8 cellular contexts compared by ENCODE assay signal in the genomic region with DNA sequence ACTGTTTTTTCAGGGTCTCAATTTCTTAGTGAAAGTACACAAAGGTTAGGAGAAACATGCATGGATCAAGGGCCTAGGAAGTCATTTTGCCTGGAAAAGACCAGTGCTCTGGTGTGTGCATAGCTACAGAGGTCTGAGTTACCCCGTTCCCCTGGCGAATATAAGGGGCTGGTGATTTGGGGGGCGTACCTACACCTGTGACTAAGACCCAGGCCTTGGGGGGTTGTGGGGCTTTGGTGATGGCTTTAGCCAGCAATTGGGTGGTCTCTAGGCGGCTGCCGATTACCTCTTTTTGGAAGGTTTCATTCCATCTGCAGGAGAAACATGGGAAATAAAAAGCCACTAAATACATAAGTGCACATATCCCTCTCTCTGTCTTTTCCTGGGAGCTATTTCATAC. TPM values are rescaled to one million over a fixed set of nuclear protein-coding genes. Genes with fewer than 3 reads are reported as not detected.
A peak's percentile ranks its signal among the peaks of the same experiment; 100 is the strongest.
DNase-seq lines count a peak whose midpoint lies in the region; ATAC-seq, FAIRE-seq and TF ChIP-seq lines count a peak whose summit lies in the region.

No MANE protein-coding gene starts in this region.

- peak overlapping the region; percentile 92 to 95 (median 94) for H3K4me3 Mint-ChIP-seq in CD4-positive, CD25-positive, alpha-beta regulatory T cell
- peak overlapping the region; percentile 91 for H3K4me3 Mint-ChIP-seq in neural progenitor cell

- H3K4me1 ChIP-seq in CD4-positive, CD25-positive, alpha-beta regulatory T cell (ENCODE audit: control insufficient read depth, insufficient read depth, low read length, poor library complexity, severe bottlenecking): peaks cover 28% of the 10 kb centered on the region
- no peaks in the 10 kb centered on the region for H3K4me1 ChIP-seq in NT2/D1 (ENCODE audit: insufficient read depth, insufficient read length)
- H3K4me1 ChIP-seq in ectodermal cell (ENCODE audit: control insufficient read depth, insufficient read depth, low read length): peaks cover 10% of the 10 kb centered on the region
- peaks cover 9% of the 10 kb centered on the region for H3K4me1 ChIP-seq in neural progenitor cell

- peaks cover 14% of the 10 kb centered on the region for H4K20me1 ChIP-seq in neural progenitor cell (ENCODE audit: low read depth)

- H3K9me3 ChIP-seq in CD4-positive, CD25-positive, alpha-beta regulatory T cell (ENCODE audit: control insufficient read depth in 2 of 2, low read length in 2 of 2): no peaks in the 10 kb centered on the region
- H3K9me3 ChIP-seq in NT2/D1 (ENCODE audit: insufficient read depth, low read length): no peaks in the 10 kb centered on the region
- no peaks in the 10 kb centered on the region for H3K9me3 ChIP-seq in ectodermal cell (ENCODE audit: control insufficient read depth, low read length)
- no peaks in the 10 kb centered on the region for H3K9me3 ChIP-seq in neural progenitor cell (ENCODE audit: low read depth)

- H3K79me2 ChIP-seq in neural progenitor cell (ENCODE audit: low read depth): peaks cover 21% of the 10 kb centered on the region

- H3K9ac ChIP-seq in NT2/D1 (ENCODE audit: insufficient read length, low read depth) (peak overlapping the region; percentile 85), neural progenitor cell (no peak overlapping the region)

- peaks cover 34% of the 10 kb centered on the region for H3K36me3 ChIP-seq in CD4-positive, CD25-positive, alpha-beta regulatory T cell (ENCODE audit: control insufficient read depth, insufficient read depth, low read length)
- peaks cover 45% of the 10 kb centered on the region for H3K36me3 ChIP-seq in NT2/D1 (ENCODE audit: insufficient read depth, insufficient read length, low read length)
- peaks cover 7% of the 10 kb centered on the region for H3K36me3 ChIP-seq in ectodermal cell (ENCODE audit: control insufficient read depth, insufficient read depth, low read length)
- no peaks in the 10 kb centered on the region for H3K36me3 ChIP-seq in neural progenitor cell

- peaks cover 22% of the 10 kb centered on the region for H3F3A ChIP-seq in neural progenitor cell (ENCODE audit: low read depth)

- no peak overlapping the region for H2AFZ ChIP-seq in neural progenitor cell (replicated peaks)

- no peaks in the 10 kb centered on the region for H3K27me3 ChIP-seq in CD4-positive, CD25-positive, alpha-beta regulatory T cell (ENCODE audit: control insufficient read depth, insufficient read depth, low read length)
- no peaks in the 10 kb centered on the region for H3K27me3 ChIP-seq in NT2/D1 (ENCODE audit: insufficient read depth, insufficient read length)
- no peaks in the 10 kb centered on the region for H3K27me3 ChIP-seq in ectodermal cell (ENCODE audit: control insufficient read depth, insufficient read depth, low read length, poor library complexity, severe bottlenecking)
- no peaks in the 10 kb centered on the region for H3K27me3 ChIP-seq in neural progenitor cell

- H3K36me3 Mint-ChIP-seq in CD4-positive, CD25-positive, alpha-beta regulatory T cell: peaks cover 31% of the 10 kb centered on the region
- peaks cover 16% of the 10 kb centered on the region for H3K36me3 Mint-ChIP-seq in neural progenitor cell

- H3K4me2 ChIP-seq in neural progenitor cell: peak overlapping the region; percentile 88

- no peak for ATAC-seq in CD4-positive, CD25-positive, alpha-beta regulatory T cell (ENCODE audit: low read depth in 2 of 2)

- peak overlapping the region; percentile 96 for H3K27ac ChIP-seq in CD4-positive, CD25-positive, alpha-beta regulatory T cell (ENCODE audit: insufficient read depth, low read length, poor library complexity, severe bottlenecking)
- H3K27ac ChIP-seq in ectodermal cell (ENCODE audit: insufficient read depth, low read depth, low read length, poor library complexity, severe bottlenecking) (no peak overlapping the region), neural progenitor cell (no peak overlapping the region)

- 53 to 60% methylated on average over 5 of the region's 5 CpGs for WGBS in ectodermal cell, 2 experiments

- peaks cover 19 to 62% (median 32%) of the 10 kb centered on the region in 4 donors for H3K4me1 Mint-ChIP-seq in CD4-positive, CD25-positive, alpha-beta regulatory T cell
- H3K4me1 Mint-ChIP-seq in neural progenitor cell: peaks cover 15% of the 10 kb centered on the region

- no peak for FAIRE-seq in D721Med (lab: Jason Lieb, UNC)
- FAIRE-seq in urothelium cell line (lab: Jason Lieb, UNC): no peak

- H3K9me3 Mint-ChIP-seq in CD4-positive, CD25-positive, alpha-beta regulatory T cell: peaks cover 0 to 7% (median 0%) of the 10 kb centered on the region in 7 donors
- no peaks in the 10 kb centered on the region for H3K9me3 Mint-ChIP-seq in neural progenitor cell

- H3K27me3 Mint-ChIP-seq in CD4-positive, CD25-positive, alpha-beta regulatory T cell: no peaks in the 10 kb centered on the region
- H3K27me3 Mint-ChIP-seq in neural progenitor cell (ENCODE audit: insufficient read depth, low read depth): peaks cover 11% of the 10 kb centered on the region

- peak overlapping the region; percentile 81 for H3K4me3 ChIP-seq in CD4-positive, CD25-positive, alpha-beta regulatory T cell (ENCODE audit: low read depth, low read length)
- peak overlapping the region; percentile 82 for H3K4me3 ChIP-seq in NT2/D1 (ENCODE audit: insufficient read length, low read depth)
- H3K4me3 ChIP-seq in ectodermal cell (ENCODE audit: insufficient read depth, low read depth, low read length): peak overlapping the region; percentile 59
- peak overlapping the region; percentile 75 for H3K4me3 ChIP-seq in neural progenitor cell

- DNase-seq in CD4-positive, CD25-positive, alpha-beta regulatory T cell: no peak
- DNase-seq in NT2/D1 (ENCODE audit: low read depth, low spot score) (no peak), neural progenitor cell (ENCODE audit: low spot score) (no peak), NCI-H146 (lab: John Stamatoyannopoulos, UW) (no peak), D721Med (ENCODE audit: insufficient read length, low spot score) (no peak), urothelium cell line (ENCODE audit: low spot score) (no peak), NOMO-1 treated with dmso at 0.1 percent for 144 hours (lab: John Stamatoyannopoulos, UW; ENCODE audit: unreplicated experiment) (no peak)

- no peak for TF ChIP-seq CTCF in neural progenitor cell (IDR thresholded peaks at IDR 0.05)
- TF ChIP-seq CTCF in D721Med (IDR thresholded peaks at IDR 0.05; ENCODE audit: insufficient read depth, missing control alignments): no peak

- peak overlapping the region; percentile 95 to 99 (median 98) for H3K27ac Mint-ChIP-seq in CD4-positive, CD25-positive, alpha-beta regulatory T cell
- H3K27ac Mint-ChIP-seq in neural progenitor cell: peak overlapping the region; percentile 83

RNA-seq across cellular contexts. Expression of gene SDR39U1, which starts 1.1 kb away (rescaled TPM):
- total RNA-seq in CD4-positive, CD25-positive, alpha-beta regulatory T cell: 79.9 TPM
- 10 to 100 TPM; 46.1 to 63.1 (median 60.5) TPM for polyA plus RNA-seq in CD4-positive, CD25-positive, alpha-beta regulatory T cell
- 60.0 TPM for polyA plus RNA-seq in ectodermal cell (2013, experiment 1 of 4)
- 67.0 TPM for polyA plus RNA-seq in ectodermal cell (2013, experiment 2 of 4)
- 57.1 TPM for polyA plus RNA-seq in ectodermal cell (2013, experiment 3 of 4)
- polyA plus RNA-seq in ectodermal cell (2013, experiment 4 of 4): 67.6 TPM
- 19.0 and 37.8 TPM in 2 replicates for total RNA-seq in neural progenitor cell (ENCODE audit: low replicate concordance)

RNA-seq across cellular contexts. Expression of gene KHNYN, which starts 11.7 kb away (rescaled TPM):
- 139 TPM for total RNA-seq in CD4-positive, CD25-positive, alpha-beta regulatory T cell
- 10 to 100 TPM; 12.4 to 16.5 (median 15.0) TPM for polyA plus RNA-seq in CD4-positive, CD25-positive, alpha-beta regulatory T cell
- 29.5 TPM for polyA plus RNA-seq in ectodermal cell (2013, experiment 1 of 4)
- polyA plus RNA-seq in ectodermal cell (2013, experiment 2 of 4): 31.1 TPM
- polyA plus RNA-seq in ectodermal cell (2013, experiment 3 of 4): 25.3 TPM
- polyA plus RNA-seq in ectodermal cell (2013, experiment 4 of 4): 29.5 TPM
- total RNA-seq in neural progenitor cell (ENCODE audit: low replicate concordance): 20.4 and 34.7 TPM in 2 replicates

RNA-seq across cellular contexts. Expression of gene CBLN3, which starts 12.0 kb away (rescaled TPM):
- total RNA-seq in CD4-positive, CD25-positive, alpha-beta regulatory T cell: 3.2 TPM
- under 1 TPM; 0.10 to 0.32 (median 0.11) TPM for polyA plus RNA-seq in CD4-positive, CD25-positive, alpha-beta regulatory T cell
- 0.83 TPM for polyA plus RNA-seq in ectodermal cell (2013, experiment 1 of 4)
- 0.28 TPM for polyA plus RNA-seq in ectodermal cell (2013, experiment 2 of 4)
- polyA plus RNA-seq in ectodermal cell (2013, experiment 3 of 4): 0.53 TPM
- 0.65 TPM for polyA plus RNA-seq in ectodermal cell (2013, experiment 4 of 4)
- total RNA-seq in neural progenitor cell (ENCODE audit: low replicate concordance): 0.25 TPM in 1 of 2 replicates, not detected in the other

RNA-seq across cellular contexts. Expression of gene NYNRIN, which starts 42.7 kb away (rescaled TPM):
- total RNA-seq in CD4-positive, CD25-positive, alpha-beta regulatory T cell: 0.22 TPM
- polyA plus RNA-seq in CD4-positive, CD25-positive, alpha-beta regulatory T cell: under 1 TPM in 1 of 4 donors, not detected in 3; 0.02 TPM
- 26.8 TPM for polyA plus RNA-seq in ectodermal cell (2013, experiment 1 of 4)
- polyA plus RNA-seq in ectodermal cell (2013, experiment 2 of 4): 37.6 TPM
- polyA plus RNA-seq in ectodermal cell (2013, experiment 3 of 4): 23.9 TPM
- 28.9 TPM for polyA plus RNA-seq in ectodermal cell (2013, experiment 4 of 4)
- 15.5 and 34.3 TPM in 2 replicates for total RNA-seq in neural progenitor cell (ENCODE audit: low replicate concordance)
